In genomic region chr14:89324501-89325298, GRCh38 we compare ENCODE assay signal across 15 cellular contexts.
DNase-seq lines count a peak whose midpoint lies in the region; ATAC-seq, FAIRE-seq and TF ChIP-seq lines count a peak whose summit lies in the region.
"Had no signal": no experiment of that assay in that cellular context is flagged by ENCODE, and none has a peak within 500 bp of the region (broad histone marks: within the 10 kb centered on the region; RNA-seq: fewer than 3 reads in every experiment).

No MANE protein-coding gene starts in this region.

- peaks cover 27% of the 10 kb centered on the region for H3K4me1 Mint-ChIP-seq in activated CD8-positive, alpha-beta T cell treated with anti-CD3 and anti-CD28 coated beads, Interleukin-2, amount 10 ng/mL, durations not matched to agents 7 days and 5 days (ENCODE audit: low read depth)

- POLR2A ChIA-PET in activated CD8-positive, alpha-beta T cell treated with anti-CD3 and anti-CD28 coated beads, Interleukin-2, amount 10 ng/mL, durations not matched to agents 7 days and 5 days (lab: Charles Lee): interaction anchor here (1.0 to 1.1 kb wide), 2 partner anchors 10 to 41 kb away, joined by 4 read pairs; no protein-coding TSS in a partner anchor

- no peak overlapping the region for H3K4me3 Mint-ChIP-seq in activated CD8-positive, alpha-beta T cell treated with anti-CD3 and anti-CD28 coated beads, Interleukin-2, amount 10 ng/mL, durations not matched to agents 7 days and 5 days
- H3K4me3 Mint-ChIP-seq: brain; CD8-positive, alpha-beta T cell had no signal

- peaks cover 6% of the 10 kb centered on the region for H3K9me3 Mint-ChIP-seq in activated CD8-positive, alpha-beta T cell treated with anti-CD3 and anti-CD28 coated beads, Interleukin-2, amount 10 ng/mL, durations not matched to agents 7 days and 5 days (ENCODE audit: insufficient read depth)
- H3K9me3 Mint-ChIP-seq: CD8-positive, alpha-beta T cell had no signal

- CTCF ChIA-PET in activated CD8-positive, alpha-beta T cell treated with anti-CD3 and anti-CD28 coated beads, Interleukin-2, amount 10 ng/mL, durations not matched to agents 7 days and 5 days (lab: Charles Lee): no interaction called here

- TF ChIP-seq CTCF in GM12865 (IDR thresholded peaks at IDR 0.05; ENCODE audit: insufficient read depth, low read depth, low read length, missing control alignments): no peak
- TF ChIP-seq CTCF in ovary (IDR thresholded peaks at IDR 0.05): no peak
- no peak for TF ChIP-seq CTCF in kidney (IDR thresholded peaks at IDR 0.05; ENCODE audit: borderline replicate concordance, extremely low read depth, insufficient read depth)

- H3K9ac ChIP-seq in kidney (ENCODE audit: low read length in 2 of 2): no peak overlapping the region

- no peak overlapping the region for H3K27ac Mint-ChIP-seq in activated CD8-positive, alpha-beta T cell treated with anti-CD3 and anti-CD28 coated beads, Interleukin-2, amount 10 ng/mL, durations not matched to agents 7 days and 5 days
- H3K27ac Mint-ChIP-seq: brain had no signal

- H3K9me3 ChIP-seq in ovary (no peaks in the 10 kb centered on the region), kidney (ENCODE audit: control insufficient read depth in 1 of 2, low read length in 2 of 2) (no peaks in the 10 kb centered on the region)
- H3K9me3 ChIP-seq: neutrophil, thyroid gland had no signal

- no peak overlapping the region for H3K27ac ChIP-seq in ovary
- H3K27ac ChIP-seq in kidney (ENCODE audit: low read depth in 2 of 2, low read length in 2 of 2): no peak overlapping the region
- H3K27ac ChIP-seq: neutrophil, thyroid gland had no signal

- intact Hi-C loops in ovary (cut with DNase I): no loop called here
- intact Hi-C loops in kidney (cut with DNase I): no loop called here

- DNase-seq in GM12865 (ENCODE audit: low read depth) (peak; percentile 81), GDM1 (lab: John Stamatoyannopoulos, UW) (no peak), ovary (no peak), kidney (no peak)
- DNase-seq in activated CD8-positive, alpha-beta T cell treated with anti-CD3 and anti-CD28 coated beads, Interleukin-2, amount 10 ng/mL, durations not matched to agents 7 days and 5 days: no peak
- DNase-seq: CD8-positive, alpha-beta T cell; NCI-H524; SW 1271; thyroid gland had no signal

- peak; percentile 88 for ATAC-seq in GM19395 (IDR thresholded peaks at IDR 0.05; ENCODE audit: unreplicated experiment)
- ATAC-seq in HG02973 (IDR thresholded peaks at IDR 0.05; ENCODE audit: unreplicated experiment): peak; percentile 66
- peak; percentile 42 for ATAC-seq in activated CD8-positive, alpha-beta T cell treated with anti-CD3 and anti-CD28 coated beads, Interleukin-2, amount 10 ng/mL, durations not matched to agents 7 days and 5 days
- ATAC-seq in HG03460 (IDR thresholded peaks at IDR 0.05; ENCODE audit: unreplicated experiment): no peak
- ATAC-seq: CD8-positive, alpha-beta T cell had no signal

- FAIRE-seq in kidney (lab: Jason Lieb, UNC): no peak
- FAIRE-seq: keratinocyte had no signal

- peaks cover 5% of the 10 kb centered on the region for H3K4me1 ChIP-seq in ovary (ENCODE audit: insufficient read depth)
- peaks cover 0 to 4% of the 10 kb centered on the region in 2 donors for H3K4me1 ChIP-seq in kidney (ENCODE audit: control insufficient read depth in 1 of 2, insufficient read depth in 1 of 2, low read depth in 1 of 2, low read length in 2 of 2)

- TF ChIP-seq POLR2A in ovary (IDR thresholded peaks at IDR 0.05): no peak

- peaks cover 36% of the 10 kb centered on the region for H3K36me3 Mint-ChIP-seq in activated CD8-positive, alpha-beta T cell treated with anti-CD3 and anti-CD28 coated beads, Interleukin-2, amount 10 ng/mL, durations not matched to agents 7 days and 5 days (ENCODE audit: low read depth)

- no peaks in the 10 kb centered on the region for H3K27me3 Mint-ChIP-seq in activated CD8-positive, alpha-beta T cell treated with anti-CD3 and anti-CD28 coated beads, Interleukin-2, amount 10 ng/mL, durations not matched to agents 7 days and 5 days (ENCODE audit: low read depth)

- no peak overlapping the region for H3K4me3 ChIP-seq in GM12865 (ENCODE audit: low read depth, low read length)
- H3K4me3 ChIP-seq in ovary: no peak overlapping the region
- H3K4me3 ChIP-seq in kidney (ENCODE audit: low read length in 2 of 2): no peak overlapping the region
- H3K4me3 ChIP-seq: thyroid gland had no signal

- no peak for TF ChIP-seq EP300 in ovary (IDR thresholded peaks at IDR 0.05)

- H3K36me3 ChIP-seq in ovary: no peaks in the 10 kb centered on the region
- no peaks in the 10 kb centered on the region for H3K36me3 ChIP-seq in kidney (ENCODE audit: control insufficient read depth in 1 of 2, insufficient read depth in 2 of 2, low read length in 2 of 2)
- H3K36me3 ChIP-seq: thyroid gland had no signal

- no peaks in the 10 kb centered on the region for H3K27me3 ChIP-seq in ovary
- H3K27me3 ChIP-seq: neutrophil, thyroid gland had no signal

- 92 to 95% (median 92%) methylated on average over 8 to 9 of the region's 9 CpGs for WGBS in ovary, 3 donors
